Comparison of ENCODE assay signal across 8 cellular contexts in the genomic region with DNA sequence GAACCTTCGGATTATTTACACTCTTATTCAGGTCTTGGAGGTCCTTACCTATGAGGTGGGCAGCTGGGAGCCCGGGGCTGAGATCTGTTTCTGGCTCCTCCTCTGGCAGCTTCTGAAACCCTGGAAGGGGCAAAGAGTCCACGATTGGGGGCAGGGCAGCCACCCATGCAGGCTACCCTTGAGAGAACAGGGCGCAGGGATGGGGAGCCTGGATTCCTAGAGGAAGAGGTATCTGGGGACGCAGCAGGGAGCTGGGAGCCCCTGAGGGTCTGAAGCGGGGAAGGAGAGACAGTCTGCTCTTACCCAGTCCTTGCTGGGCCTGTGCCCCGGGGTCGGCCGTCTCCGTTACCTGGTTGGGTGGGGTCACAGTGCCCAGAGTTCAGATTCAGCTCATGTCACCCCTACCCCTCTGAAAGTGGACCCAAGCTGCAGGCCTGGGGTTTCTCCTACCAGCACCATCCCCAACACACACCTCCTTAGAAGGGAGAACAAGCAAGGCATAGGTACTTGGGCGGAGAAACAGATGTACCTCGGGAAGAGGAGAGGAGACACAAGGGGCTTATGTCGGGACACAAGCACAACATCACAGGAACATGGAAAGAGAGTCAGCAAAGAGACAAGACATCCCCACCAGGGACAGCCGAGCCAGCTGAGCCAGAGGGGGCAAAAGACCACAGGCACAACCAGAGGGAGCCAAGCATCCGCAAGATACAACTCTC. TPM values are rescaled to one million over a fixed set of nuclear protein-coding genes. Genes with fewer than 3 reads are reported as not detected.
A peak's percentile ranks its signal among the peaks of the same experiment; 100 is the strongest.
DNase-seq lines count a peak whose midpoint lies in the region; ATAC-seq lines count a peak whose summit lies in the region.

No MANE protein-coding gene starts in this region.

- no peaks in the 10 kb centered on the region for H3K9me3 Mint-ChIP-seq in activated naive CD4-positive, alpha-beta T cell treated with anti-CD3 and anti-CD28 coated beads, Interleukin-2, amount 50 U/mL, for 72 hours

- peaks cover 51 to 57% of the 10 kb centered on the region in 2 donors for H3K36me3 Mint-ChIP-seq in activated naive CD4-positive, alpha-beta T cell treated with anti-CD3 and anti-CD28 coated beads, Interleukin-2, amount 50 U/mL, for 72 hours

- peak overlapping the region; percentile 95 to 98 for H3K27ac Mint-ChIP-seq in activated naive CD4-positive, alpha-beta T cell treated with anti-CD3 and anti-CD28 coated beads, Interleukin-2, amount 50 U/mL, for 72 hours

- peak overlapping the region; percentile 82 for H3K4me3 ChIP-seq in iPS-11a (ENCODE audit: low read depth, low read length)

- ATAC-seq in activated naive CD4-positive, alpha-beta T cell treated with anti-CD3 and anti-CD28 coated beads, Interleukin-2, amount 50 U/mL, for 72 hours = no peak
- ATAC-seq in HG03565 (IDR thresholded peaks at IDR 0.05; ENCODE audit: unreplicated experiment) = no peak
- no peak for ATAC-seq in HG03139 (IDR thresholded peaks at IDR 0.05; ENCODE audit: unreplicated experiment)

- DNase-seq in NCI-H82 (lab: John Stamatoyannopoulos, UW) = peak; percentile 25
- DNase-seq in NCI-H82 treated with DMSO at 0.1 percent for 48 hours (lab: John Stamatoyannopoulos, UW; ENCODE audit: unreplicated experiment) = no peak
- no peak for DNase-seq in activated naive CD4-positive, alpha-beta T cell treated with anti-CD3 and anti-CD28 coated beads, Interleukin-2, amount 50 U/mL, for 72 hours (ENCODE audit: low spot score in 2 of 2)
- peak; percentile 56 for DNase-seq in stimulated activated CD8-positive, alpha-beta memory T cell treated with anti-CD3 and anti-CD28 coated beads, Interleukin-4, amount 100 ng/mL, for 48 hours
- no peak for DNase-seq in pons (ENCODE audit: low spot score)

RNA-seq across cellular contexts. Expression of a gene that starts 0.6 kb away (rescaled TPM):
- 100 to 1,000 TPM in 1 of 2 donors, 10 to 100 TPM in 1; 89.3 to 294 TPM for total RNA-seq in activated naive CD4-positive, alpha-beta T cell treated with anti-CD3 and anti-CD28 coated beads, Interleukin-2, amount 50 U/mL, for 72 hours

RNA-seq across cellular contexts. Expression of a gene that starts 4.4 kb away (rescaled TPM):
- 10 to 100 TPM; 18.2 to 21.6 TPM for total RNA-seq in activated naive CD4-positive, alpha-beta T cell treated with anti-CD3 and anti-CD28 coated beads, Interleukin-2, amount 50 U/mL, for 72 hours

RNA-seq across cellular contexts. Expression of a gene that starts 6.3 kb away (rescaled TPM):
- 100 to 1,000 TPM in 1 of 2 donors, 10 to 100 TPM in 1; 52.0 to 250 TPM for total RNA-seq in activated naive CD4-positive, alpha-beta T cell treated with anti-CD3 and anti-CD28 coated beads, Interleukin-2, amount 50 U/mL, for 72 hours

RNA-seq across cellular contexts. Expression of a gene that starts 9.6 kb away (rescaled TPM):
- total RNA-seq in activated naive CD4-positive, alpha-beta T cell treated with anti-CD3 and anti-CD28 coated beads, Interleukin-2, amount 50 U/mL, for 72 hours = 1,000 to 10,000 TPM in 1 of 2 donors, 100 to 1,000 TPM in 1; 266 to 1,366 TPM

RNA-seq across cellular contexts. Expression of a gene that starts 11.1 kb away (rescaled TPM):
- total RNA-seq in activated naive CD4-positive, alpha-beta T cell treated with anti-CD3 and anti-CD28 coated beads, Interleukin-2, amount 50 U/mL, for 72 hours = 10 to 100 TPM; 12.7 to 17.2 TPM

Comparison
In these comparisons a context has a peak if more than half of its experiments do, and no peak if none do; other contexts are left out.
1. DNase-seq: peak in NCI-H82 (single experiment) and stimulated activated CD8-positive, alpha-beta memory T cell treated with anti-CD3 and anti-CD28 coated beads, Interleukin-4, amount 100 ng/mL, for 48 hours (single experiment); none in NCI-H82 treated with DMSO at 0.1 percent for 48 hours (single experiment), activated naive CD4-positive, alpha-beta T cell treated with anti-CD3 and anti-CD28 coated beads, Interleukin-2, amount 50 U/mL, for 72 hours (0 of 2) and pons (single experiment).